8 cellular contexts compared by ENCODE assay signal in genomic region chr20:17505664-17506517, GRCh38. TPM values are rescaled to one million over a fixed set of nuclear protein-coding genes. Genes with fewer than 3 reads are reported as not detected.
A peak's percentile ranks its signal among the peaks of the same experiment; 100 is the strongest.
DNase-seq lines count a peak whose midpoint lies in the region; ATAC-seq and TF ChIP-seq lines count a peak whose summit lies in the region.

No MANE protein-coding gene starts in this region.

- H3K4me1 ChIP-seq in SK-N-SH (ENCODE audit: control insufficient read depth in 1 of 2, insufficient read depth in 2 of 2, low read depth in 1 of 2, low read length in 1 of 2): peaks cover 0 to 9% of the 10 kb centered on the region in 2 experiments; a peak in 1 of 4 replicates
- H3K4me1 ChIP-seq in effector memory CD4-positive, alpha-beta T cell (ENCODE audit: control insufficient read depth, insufficient read depth, low read length, poor library complexity, severe bottlenecking): peaks cover 11% of the 10 kb centered on the region

- H3K4me1 Mint-ChIP-seq in activated B cell treated with CpG ODN at 0.5 μM for 24 hours (peaks cover 9% of the 10 kb centered on the region), osteocyte (ENCODE audit: unreplicated experiment) (peaks cover 9% of the 10 kb centered on the region)

- no peak for TF ChIP-seq CTCF in SK-N-SH (IDR thresholded peaks at IDR 0.05)
- no peak for TF ChIP-seq CTCF in activated B cell treated with CpG ODN at 0.5 μM for 24 hours (IDR thresholded peaks at IDR 0.05)
- TF ChIP-seq CTCF in osteocyte (IDR thresholded peaks at IDR 0.05): no peak

- DNase-seq in SK-N-SH (no peak), activated B cell treated with CpG ODN at 0.5 μM for 24 hours (no peak), osteocyte (ENCODE audit: extremely low spot score, unreplicated experiment) (no peak), NCI-H146 treated with DMSO at 0.1 percent for 48 hours (lab: John Stamatoyannopoulos, UW; ENCODE audit: unreplicated experiment) (no peak), NCI-H345 (lab: John Stamatoyannopoulos, UW) (no peak), NCI-H1417 (lab: John Stamatoyannopoulos, UW) (no peak)
- DNase-seq in effector memory CD4-positive, alpha-beta T cell: peak; percentile 3 to 17 (median 11)

- H3K9me3 ChIP-seq in SK-N-SH: no peaks in the 10 kb centered on the region
- H3K9me3 ChIP-seq in effector memory CD4-positive, alpha-beta T cell (ENCODE audit: control insufficient read depth, low read length): no peaks in the 10 kb centered on the region

- POLR2A ChIA-PET in SK-N-SH (lab: Yijun Ruan, JAX) (interaction anchor here (1.0 kb wide), 1 partner anchor 65 kb away, joined by 3 read pairs; no protein-coding TSS in a partner anchor), activated B cell treated with CpG ODN at 0.5 μM for 24 hours (lab: Charles Lee) (interaction anchor here (0.7 to 2.1 kb wide), 5 partner anchors 177 to 1288 kb away, joined by 3 to 6 read pairs (median 4); partner anchors contain the start of genes RRBP1 and ZNF133)

- no peaks in the 10 kb centered on the region for H3F3A ChIP-seq in SK-N-SH (replicated peaks; ENCODE audit: insufficient read depth)

- no peak overlapping the region for H3K4me2 ChIP-seq in SK-N-SH

- no peaks in the 10 kb centered on the region for H3K79me2 ChIP-seq in SK-N-SH (ENCODE audit: insufficient read depth)

- intact Hi-C loops in activated B cell treated with CpG ODN at 0.5 μM for 24 hours (cut with micrococcal nuclease): loop anchor here (1.0 to 10.0 kb wide), 13 partner anchors 65 to 1219 kb away; partner anchors contain the start of genes DSTN, KAT14, PET117 and RRBP1

- H3K36me3 ChIP-seq in SK-N-SH (replicated peaks in 1 of 2; ENCODE audit: control insufficient read depth in 1 of 2, insufficient read depth in 2 of 2, low read length in 1 of 2): no peaks in the 10 kb centered on the region
- H3K36me3 ChIP-seq in effector memory CD4-positive, alpha-beta T cell (ENCODE audit: control insufficient read depth, insufficient read depth, low read length): no peaks in the 10 kb centered on the region

- no peaks in the 10 kb centered on the region for H4K20me1 ChIP-seq in SK-N-SH (ENCODE audit: insufficient read depth)

- no peaks in the 10 kb centered on the region for H3K9me2 ChIP-seq in SK-N-SH

- 79% methylated on average over 13 of the region's 19 CpGs for WGBS in SK-N-SH (ENCODE audit: low lambda C conversion rate)

- no peaks in the 10 kb centered on the region for H3K27me3 ChIP-seq in SK-N-SH (ENCODE audit: insufficient read depth)
- no peaks in the 10 kb centered on the region for H3K27me3 ChIP-seq in effector memory CD4-positive, alpha-beta T cell (replicated peaks; ENCODE audit: control insufficient read depth, insufficient read depth, low read length, poor library complexity, severe bottlenecking)

- no peak for TF ChIP-seq RAD21 in SK-N-SH (IDR thresholded peaks at IDR 0.05; ENCODE audit: low read length)

- H3K27me3 Mint-ChIP-seq in activated B cell treated with CpG ODN at 0.5 μM for 24 hours: peaks cover 11% of the 10 kb centered on the region
- H3K27me3 Mint-ChIP-seq in osteocyte (ENCODE audit: unreplicated experiment): no peaks in the 10 kb centered on the region

- H3K9me3 Mint-ChIP-seq in activated B cell treated with CpG ODN at 0.5 μM for 24 hours (no peaks in the 10 kb centered on the region), osteocyte (ENCODE audit: unreplicated experiment) (no peaks in the 10 kb centered on the region)

- H3K4me3 ChIP-seq in SK-N-SH (ENCODE audit: low read depth in 2 of 2, low read length in 1 of 2): no peak overlapping the region
- peak overlapping the region; percentile 57 for H3K4me3 ChIP-seq in effector memory CD4-positive, alpha-beta T cell (ENCODE audit: insufficient read depth, low read depth, low read length, poor library complexity, severe bottlenecking)

- ATAC-seq in SK-N-SH treated with all-trans-retinoic acid at 6 μM for 48 hours (peak; percentile 27; the same call in 2 of the 3 replicates), activated B cell treated with CpG ODN at 0.5 μM for 24 hours (ENCODE audit: low read depth) (peak; percentile 9)

- no peak overlapping the region for H3K27ac ChIP-seq in SK-N-SH (ENCODE audit: low read depth in 2 of 2, low read length in 1 of 2)
- H3K27ac ChIP-seq in effector memory CD4-positive, alpha-beta T cell (ENCODE audit: insufficient read depth, low read length, poor library complexity, severe bottlenecking): peak overlapping the region; percentile 37

- no peak for TF ChIP-seq EP300 in SK-N-SH (IDR thresholded peaks at IDR 0.05; ENCODE audit: borderline replicate concordance in 1 of 2, low read depth in 1 of 2, low read length in 1 of 2)

- no peak overlapping the region for H2AFZ ChIP-seq in SK-N-SH (ENCODE audit: low read depth)

- H3K36me3 Mint-ChIP-seq in activated B cell treated with CpG ODN at 0.5 μM for 24 hours (ENCODE audit: low read depth): no peaks in the 10 kb centered on the region
- H3K36me3 Mint-ChIP-seq in osteocyte (ENCODE audit: unreplicated experiment): no peaks in the 10 kb centered on the region

- H3K27ac Mint-ChIP-seq in activated B cell treated with CpG ODN at 0.5 μM for 24 hours (peak overlapping the region; percentile 85), osteocyte (ENCODE audit: unreplicated experiment) (no peak overlapping the region)

- CTCF ChIA-PET in SK-N-SH (lab: Yijun Ruan, JAX): interaction anchor here (0.6 to 3.9 kb wide), 37 partner anchors 8 to 770 kb away, joined by 3 to 36 read pairs (median 5); partner anchors contain the start of genes BFSP1 and RRBP1
- CTCF ChIA-PET in activated B cell treated with CpG ODN at 0.5 μM for 24 hours (lab: Charles Lee): interaction anchor here (0.5 to 2.3 kb wide), 20 partner anchors 21 to 1551 kb away, joined by 3 to 12 read pairs (median 4); partner anchors contain the start of genes DSTN and RRBP1

- H3K9ac ChIP-seq in SK-N-SH: no peak overlapping the region

- H3K4me3 Mint-ChIP-seq in activated B cell treated with CpG ODN at 0.5 μM for 24 hours: peak overlapping the region; percentile 91
- H3K4me3 Mint-ChIP-seq in osteocyte (ENCODE audit: unreplicated experiment): peak overlapping the region; percentile 80

TF ChIP-seq in SK-N-SH treated with all-trans-retinoic acid at 6 μM for 48 hours, 23 proteins besides CTCF, POLR2A, EP300 and RAD21 (continues in another document):
- TF ChIP-seq PPARA (CRISPR knock-in tag; IDR thresholded peaks at IDR 0.05; ENCODE audit: borderline replicate concordance) (no peak), OSR1 (CRISPR knock-in tag; IDR thresholded peaks at IDR 0.05) (no peak), RARB (CRISPR knock-in tag; IDR thresholded peaks at IDR 0.05) (no peak), CREB5 (CRISPR knock-in tag; IDR thresholded peaks at IDR 0.05; ENCODE audit: low read depth) (no peak)

TF ChIP-seq in SK-N-SH, 30 proteins besides CTCF, POLR2A, EP300 and RAD21:
- TF ChIP-seq NRF1 (IDR thresholded peaks at IDR 0.05; ENCODE audit: low read depth, low read length): no peak
- TF ChIP-seq IRF3 (IDR thresholded peaks at IDR 0.05; ENCODE audit: low read depth, low read length): no peak
- TF ChIP-seq RXRA (IDR thresholded peaks at IDR 0.05; ENCODE audit: borderline replicate concordance, low read depth): no peak
- no peak for TF ChIP-seq FOXJ3 (CRISPR knock-in tag; IDR thresholded peaks at IDR 0.05)
- no peak for TF ChIP-seq RCOR1 (IDR thresholded peaks at IDR 0.05; ENCODE audit: low read length)
- no peak for TF ChIP-seq MXI1 (IDR thresholded peaks at IDR 0.05; ENCODE audit: low read depth, low read length)
- TF ChIP-seq USF1 (IDR thresholded peaks at IDR 0.05; ENCODE audit: borderline replicate concordance, low read depth): no peak

RNA-seq across cellular contexts. Expression of gene BFSP1, which starts 25.3 kb away (rescaled TPM):
- 6.7 and 7.1 TPM in 2 replicates for polyA plus RNA-seq in SK-N-SH (2012; rRNA removed)
- polyA plus RNA-seq in SK-N-SH (2012; cell fraction: cytosol; rRNA removed): 8.9 and 9.2 TPM in 2 replicates
- polyA plus RNA-seq in SK-N-SH (2012; cell fraction: nucleus; rRNA removed): 5.6 and 5.9 TPM in 2 replicates
- total RNA-seq in activated B cell treated with CpG ODN at 0.5 μM for 24 hours (0.10 TPM in 1 of 2 replicates, not detected in the other), osteocyte (12.6 and 13.8 TPM in 2 replicates)

Comparison
In these comparisons a context has a peak if more than half of its experiments do, and no peak if none do; other contexts are left out.
1. DNase-seq: peak in effector memory CD4-positive, alpha-beta T cell (3 of 3); none in SK-N-SH (single experiment), activated B cell treated with CpG ODN at 0.5 μM for 24 hours (single experiment), osteocyte (single experiment), NCI-H146 treated with DMSO at 0.1 percent for 48 hours (single experiment), NCI-H345 (single experiment) and NCI-H1417 (0 of 3).
2. RNA of gene BFSP1, which starts 25.3 kb away (total RNA-seq): 12.6 to 13.8 TPM in osteocyte; 0.10 TPM in activated B cell treated with CpG ODN at 0.5 μM for 24 hours; every median in the first group is over 10 times any median in the second.